Comparison of ENCODE assay signal across 1 cellular context in the genomic region with DNA sequence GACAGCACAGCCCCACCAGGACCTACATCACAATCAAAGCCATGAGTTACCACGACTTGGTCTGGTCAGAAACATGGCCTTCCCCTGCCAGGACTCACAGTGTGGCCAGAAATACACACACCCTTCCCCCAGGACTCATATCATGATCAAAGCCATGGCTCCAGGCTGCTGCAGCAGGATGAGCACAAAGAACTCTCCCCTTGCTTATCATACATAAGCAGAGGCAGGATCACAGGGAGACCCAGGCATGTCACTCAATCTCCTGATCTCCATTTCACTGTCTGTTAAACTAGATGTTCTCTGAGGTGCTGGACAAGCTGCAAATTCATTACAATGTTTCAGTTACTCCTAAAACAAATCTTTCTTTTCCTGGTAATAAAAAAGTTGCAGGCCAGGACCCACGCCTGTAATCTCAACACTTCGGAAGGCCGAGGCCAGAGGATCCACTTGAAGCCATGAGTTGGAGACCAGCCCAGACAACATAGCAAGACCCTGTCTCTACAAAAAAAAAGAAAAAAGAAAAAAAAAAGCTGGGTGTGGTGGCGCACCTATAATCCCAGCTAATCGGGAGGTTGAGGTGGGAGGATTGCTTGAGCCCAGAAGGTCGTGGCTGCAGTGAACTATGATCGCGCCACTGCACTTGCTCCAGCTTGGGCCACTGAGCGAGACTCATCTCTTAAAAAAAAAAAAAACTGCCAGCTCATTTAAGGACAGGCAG.
TF ChIP-seq lines count a peak whose summit lies in the region.

No MANE protein-coding gene starts in this region.

TF ChIP-seq in HEK293T, 16 proteins besides CTCF, POLR2A, EP300 and RAD21 (continued from another document):
- TF ChIP-seq, protein P1, sequence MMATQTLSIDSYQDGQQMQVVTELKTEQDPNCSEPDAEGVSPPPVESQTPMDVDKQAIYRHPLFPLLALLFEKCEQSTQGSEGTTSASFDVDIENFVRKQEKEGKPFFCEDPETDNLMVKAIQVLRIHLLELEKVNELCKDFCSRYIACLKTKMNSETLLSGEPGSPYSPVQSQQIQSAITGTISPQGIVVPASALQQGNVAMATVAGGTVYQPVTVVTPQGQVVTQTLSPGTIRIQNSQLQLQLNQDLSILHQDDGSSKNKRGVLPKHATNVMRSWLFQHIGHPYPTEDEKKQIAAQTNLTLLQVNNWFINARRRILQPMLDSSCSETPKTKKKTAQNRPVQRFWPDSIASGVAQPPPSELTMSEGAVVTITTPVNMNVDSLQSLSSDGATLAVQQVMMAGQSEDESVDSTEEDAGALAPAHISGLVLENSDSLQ (IDR thresholded peaks at IDR 0.05) = peak; percentile 49
